13 cellular contexts compared by ENCODE assay signal in the genomic region with DNA sequence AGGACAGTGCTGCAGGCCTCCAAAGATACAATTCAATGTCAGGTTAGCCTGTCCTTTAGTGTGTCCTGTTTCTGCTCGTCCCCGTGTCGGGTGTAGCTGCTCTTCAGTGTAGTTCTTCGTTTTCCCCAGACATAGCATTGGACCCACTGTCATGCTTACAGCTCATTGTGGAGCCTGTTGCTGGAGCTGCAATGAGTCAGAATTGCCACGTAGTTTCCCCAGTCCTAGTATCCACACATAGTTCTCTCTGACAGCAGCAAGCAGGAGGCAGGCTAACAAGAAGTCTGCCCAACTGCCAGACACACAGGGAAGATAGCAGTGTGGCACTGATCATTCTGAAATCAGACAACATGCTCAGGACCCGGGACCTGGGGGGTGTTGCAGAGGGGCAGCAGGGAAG. TPM values are rescaled to one million over a fixed set of nuclear protein-coding genes. Genes with fewer than 3 reads are reported as not detected.
DNase-seq lines count a peak whose midpoint lies in the region; ATAC-seq and TF ChIP-seq lines count a peak whose summit lies in the region.
"Had no signal": no experiment of that assay in that cellular context is flagged by ENCODE, and none has a peak within 500 bp of the region (broad histone marks: within the 10 kb centered on the region; RNA-seq: fewer than 3 reads in every experiment).

No MANE protein-coding gene starts in this region.

- DNase-seq in AG08395 (ENCODE audit: low spot score): peak; percentile 81
- DNase-seq in H4 (ENCODE audit: low spot score): peak; percentile 62
- peak; percentile 73 for DNase-seq in amniotic stem cell (lab: John Stamatoyannopoulos, UW)
- DNase-seq in hepatic stellate cell (ENCODE audit: low spot score): peak; percentile 33
- DNase-seq in NCI-H2029 (lab: John Stamatoyannopoulos, UW): no peak
- DNase-seq in CD14-positive monocyte (ENCODE audit: low spot score): no peak
- DNase-seq: activated T-cell treated with anti-CD3 and anti-CD28 coated beads for 4 hours; foreskin melanocyte; left cardiac atrium; stimulated activated CD4-positive, alpha-beta T cell treated with anti-CD3 and anti-CD28 coated beads, Interleukin-15, amount 100 ng/mL, for 24 hours had no signal

- no peak overlapping the region for H3K27ac Mint-ChIP-seq in CD14-positive monocyte

- ATAC-seq in HG03520 (IDR thresholded peaks at IDR 0.05; ENCODE audit: unreplicated experiment) (no peak), GM21515 (IDR thresholded peaks at IDR 0.05; ENCODE audit: unreplicated experiment) (no peak)
- ATAC-seq: HCT116 had no signal

- H3K9me3 Mint-ChIP-seq in CD14-positive monocyte: no peaks in the 10 kb centered on the region

- no peaks in the 10 kb centered on the region for H3K4me1 Mint-ChIP-seq in CD14-positive monocyte

- intact Hi-C loops in CD14-positive monocyte (cut with micrococcal nuclease): no loop called here

- H3K36me3 Mint-ChIP-seq in CD14-positive monocyte: peaks cover 37 to 41% of the 10 kb centered on the region in 2 donors

- no peak overlapping the region for H3K4me3 Mint-ChIP-seq in CD14-positive monocyte

- TF ChIP-seq CTCF in CD14-positive monocyte (IDR thresholded peaks at IDR 0.05): no peak

- H3K27me3 Mint-ChIP-seq in CD14-positive monocyte (ENCODE audit: low read depth in 3 of 3): peaks cover 0 to 5% (median 0%) of the 10 kb centered on the region in 3 donors

RNA-seq across cellular contexts. Expression of gene MOSPD2, which starts 49.2 kb away (rescaled TPM):
- total RNA-seq in H4 (2014; rRNA removed; shearing (Covaris generic)): 6.6 and 12.2 TPM in 2 replicates
- polyA plus RNA-seq in CD14-positive monocyte: 10 to 100 TPM; 45.7 to 51.6 TPM

RNA-seq across cellular contexts. Expression of gene FANCB, which starts 49.6 kb away (rescaled TPM):
- 6.2 and 8.3 TPM in 2 replicates for total RNA-seq in H4 (2014; rRNA removed; shearing (Covaris generic))
- 1 to 10 TPM; 2.6 to 4.2 TPM for polyA plus RNA-seq in CD14-positive monocyte

Comparison
In these comparisons a context has a peak if more than half of its experiments do, and no peak if none do; other contexts are left out.
1. DNase-seq: peak in AG08395 (single experiment), H4 (single experiment), amniotic stem cell (single experiment) and hepatic stellate cell (single experiment); none in NCI-H2029 (single experiment) and CD14-positive monocyte (single experiment).